ENCODE assay signal across 1 cellular context in genomic region chr9:135960328-135961276, GRCh38.
A peak's percentile ranks its signal among the peaks of the same experiment; 100 is the strongest.
TF ChIP-seq lines count a peak whose summit lies in the region.

No MANE protein-coding gene starts in this region.

TF ChIP-seq in HEK293, 187 proteins besides CTCF, POLR2A, EP300 and RAD21 (continued from another document):
- TF ChIP-seq ZNF692 (tag by site-specific recombination; IDR thresholded peaks at IDR 0.05), result no peak
- no peak for TF ChIP-seq ZNF768 (tag by site-specific recombination; IDR thresholded peaks at IDR 0.05)
- 0 out of 2 replicates have a peak, but pooled peaks have one; percentile 56 for TF ChIP-seq ZSCAN5A (tag by site-specific recombination; IDR thresholded peaks at IDR 0.05)
- TF ChIP-seq ZNF16 (tag by site-specific recombination; IDR thresholded peaks at IDR 0.05; ENCODE audit: low read depth), result no peak
- TF ChIP-seq ZNF2 (tag by site-specific recombination; IDR thresholded peaks at IDR 0.05), result no peak
- no peak for TF ChIP-seq ZNF585B (tag by site-specific recombination; IDR thresholded peaks at IDR 0.05)
- TF ChIP-seq ZNF423 (tag by site-specific recombination; IDR thresholded peaks at IDR 0.05), result no peak
- no peak for TF ChIP-seq ZNF623 (tag by site-specific recombination; IDR thresholded peaks at IDR 0.05)
- TF ChIP-seq SP7 (tag by site-specific recombination; IDR thresholded peaks at IDR 0.05), result no peak
- TF ChIP-seq ZNF837 (tag by site-specific recombination; IDR thresholded peaks at IDR 0.05), result no peak
- TF ChIP-seq ZEB2 (tag by site-specific recombination; IDR thresholded peaks at IDR 0.05), result no peak
- no peak for TF ChIP-seq ZNF155 (tag by site-specific recombination; IDR thresholded peaks at IDR 0.05)
- no peak for TF ChIP-seq ZNF23 (tag by site-specific recombination; IDR thresholded peaks at IDR 0.05; ENCODE audit: borderline replicate concordance)
- TF ChIP-seq ZNF580 (tag by site-specific recombination; IDR thresholded peaks at IDR 0.05), result no peak
- TF ChIP-seq ZSCAN16 (tag by site-specific recombination; IDR thresholded peaks at IDR 0.05), result no peak
- no peak for TF ChIP-seq ZNF138 (tag by site-specific recombination; IDR thresholded peaks at IDR 0.05; ENCODE audit: borderline replicate concordance)
- no peak for TF ChIP-seq ZNF266 (tag by site-specific recombination; IDR thresholded peaks at IDR 0.05; ENCODE audit: low read depth)
- TF ChIP-seq PRDM4 (tag by site-specific recombination; IDR thresholded peaks at IDR 0.05), result peak; percentile 18; the same call in 1 of the 2 replicates
- no peak for TF ChIP-seq ZNF701 (tag by site-specific recombination; IDR thresholded peaks at IDR 0.05)
- TF ChIP-seq ZNF221 (tag by site-specific recombination; IDR thresholded peaks at IDR 0.05; ENCODE audit: borderline replicate concordance), result no peak
- TF ChIP-seq BCL11A (tag by site-specific recombination; IDR thresholded peaks at IDR 0.05; ENCODE audit: low read depth), result no peak
- TF ChIP-seq ZNF555 (tag by site-specific recombination; conservative IDR thresholded peaks at IDR 0.05), result no peak
- TF ChIP-seq ZNF777 (tag by site-specific recombination; IDR thresholded peaks at IDR 0.05; ENCODE audit: borderline replicate concordance), result no peak
- TF ChIP-seq HOXC10 (CRISPR knock-in tag; IDR thresholded peaks at IDR 0.05), result 0 out of 2 replicates have a peak, but pooled peaks have one; percentile 37
- TF ChIP-seq SP2 (tag by site-specific recombination; IDR thresholded peaks at IDR 0.05), result no peak
- TF ChIP-seq ZNF488 (tag by site-specific recombination; IDR thresholded peaks at IDR 0.05), result no peak
- no peak for TF ChIP-seq ZNF24 (tag by site-specific recombination; IDR thresholded peaks at IDR 0.05)
- TF ChIP-seq BCL11B (tag by site-specific recombination; IDR thresholded peaks at IDR 0.05; ENCODE audit: low read depth), result peak; percentile 62; the same call in 1 of the 2 replicates
- TF ChIP-seq ZNF211 (tag by site-specific recombination; IDR thresholded peaks at IDR 0.05; ENCODE audit: low read depth), result no peak
- no peak for TF ChIP-seq ZNF302 (tag by site-specific recombination; IDR thresholded peaks at IDR 0.05; ENCODE audit: low read depth)
- no peak for TF ChIP-seq ZNF561 (tag by site-specific recombination; IDR thresholded peaks at IDR 0.05; ENCODE audit: borderline replicate concordance)
- TF ChIP-seq PRDM2 (tag by site-specific recombination; IDR thresholded peaks at IDR 0.05; ENCODE audit: borderline replicate concordance), result no peak
- TF ChIP-seq ZNF133 (tag by site-specific recombination; IDR thresholded peaks at IDR 0.05), result no peak
- TF ChIP-seq ZBTB8A (tag by site-specific recombination; IDR thresholded peaks at IDR 0.05), result peak; percentile 26
- TF ChIP-seq PATZ1 (tag by site-specific recombination; IDR thresholded peaks at IDR 0.05), result peak; percentile 53
- no peak; the same call in 1 of the 2 replicates for TF ChIP-seq MEIS1 (CRISPR knock-in tag; IDR thresholded peaks at IDR 0.05; ENCODE audit: borderline replicate concordance)
- 0 out of 2 replicates have a peak, but pooled peaks have one; percentile 17 for TF ChIP-seq ZNF513 (tag by site-specific recombination; IDR thresholded peaks at IDR 0.05)
- peak; percentile 51; the same call in 1 of the 2 replicates for TF ChIP-seq ZBTB20 (tag by site-specific recombination; IDR thresholded peaks at IDR 0.05)
- TF ChIP-seq KLF17 (tag by site-specific recombination; IDR thresholded peaks at IDR 0.05), result peak; percentile 31; the same call in 1 of the 2 replicates
- no peak for TF ChIP-seq ZNF843 (tag by site-specific recombination; IDR thresholded peaks at IDR 0.05)
- peak; percentile 35; the same call in 1 of the 2 replicates for TF ChIP-seq KLF1 (tag by site-specific recombination; IDR thresholded peaks at IDR 0.05)
